In the genomic region with DNA sequence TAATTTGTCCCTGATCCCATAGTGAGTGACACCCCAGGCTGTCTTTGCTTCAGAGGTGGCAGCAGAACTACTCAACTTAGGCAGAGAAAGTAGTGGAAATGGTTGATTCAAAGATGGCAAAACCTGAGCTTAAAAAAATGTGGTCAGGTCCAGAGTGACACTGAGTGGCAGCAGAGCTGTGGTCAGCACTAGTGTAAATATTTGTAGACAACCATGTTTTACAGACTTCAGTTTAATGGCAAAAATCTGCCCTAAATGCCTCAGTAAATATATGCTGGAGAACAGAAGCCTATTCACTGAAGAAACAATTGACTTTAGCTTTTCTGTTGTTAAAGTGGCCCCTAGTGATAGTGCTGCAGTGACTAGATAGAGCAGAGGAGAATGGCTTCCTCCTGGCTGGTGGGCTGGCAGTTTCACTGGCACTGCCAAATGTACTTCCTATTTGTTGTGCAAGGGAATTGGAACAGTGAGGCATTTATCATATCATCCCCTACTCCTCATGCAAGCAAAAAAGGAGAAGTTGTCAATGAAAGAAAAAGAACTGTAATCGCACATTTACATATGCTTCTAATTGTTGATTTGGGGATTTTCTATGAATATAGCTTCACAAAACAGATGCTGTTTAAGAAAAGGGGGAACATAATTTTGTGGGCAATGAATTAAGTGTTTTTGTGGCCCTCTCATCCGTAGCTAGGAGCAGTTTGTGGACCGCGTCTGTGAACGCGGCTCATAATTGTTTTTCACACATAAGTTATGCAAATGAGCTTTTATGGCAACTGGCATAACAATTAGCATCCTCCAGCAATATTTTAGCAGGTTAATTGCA, we compare ENCODE assay signal across 1 cellular context.
TF ChIP-seq lines count a peak whose summit lies in the region.

No MANE protein-coding gene starts in this region.

TF ChIP-seq in H1, 55 proteins besides CTCF, POLR2A, EP300 and RAD21 (continued from another document):
- TF ChIP-seq SP2 (IDR thresholded peaks at IDR 0.05; ENCODE audit: low read length) (no peak), TEAD4 (IDR thresholded peaks at IDR 0.05; ENCODE audit: low read depth, low read length) (no peak), JUND (IDR thresholded peaks at IDR 0.05; ENCODE audit: low read length) (no peak), TAF7 (optimal IDR thresholded peaks at IDR 0.05; ENCODE audit: borderline replicate concordance, low read depth, low read length) (no peak)
